In genomic region chr10:100986952-100987684, GRCh38 we compare ENCODE assay signal across 1 cellular context.
A peak's percentile ranks its signal among the peaks of the same experiment; 100 is the strongest.
TF ChIP-seq lines count a peak whose summit lies in the region.

Gene MRPL43 (minus strand): TSS chr10:100987497. CDS start chr10:100987443, 54 bp downstream.
Gene TWNK (plus strand): TSS chr10:100987543. CDS start chr10:100988211, 668 bp downstream.

TF ChIP-seq in HepG2, 621 proteins besides CTCF, POLR2A, EP300 and RAD21 (continued from another document and continues in another):
- TF ChIP-seq, protein P1, sequence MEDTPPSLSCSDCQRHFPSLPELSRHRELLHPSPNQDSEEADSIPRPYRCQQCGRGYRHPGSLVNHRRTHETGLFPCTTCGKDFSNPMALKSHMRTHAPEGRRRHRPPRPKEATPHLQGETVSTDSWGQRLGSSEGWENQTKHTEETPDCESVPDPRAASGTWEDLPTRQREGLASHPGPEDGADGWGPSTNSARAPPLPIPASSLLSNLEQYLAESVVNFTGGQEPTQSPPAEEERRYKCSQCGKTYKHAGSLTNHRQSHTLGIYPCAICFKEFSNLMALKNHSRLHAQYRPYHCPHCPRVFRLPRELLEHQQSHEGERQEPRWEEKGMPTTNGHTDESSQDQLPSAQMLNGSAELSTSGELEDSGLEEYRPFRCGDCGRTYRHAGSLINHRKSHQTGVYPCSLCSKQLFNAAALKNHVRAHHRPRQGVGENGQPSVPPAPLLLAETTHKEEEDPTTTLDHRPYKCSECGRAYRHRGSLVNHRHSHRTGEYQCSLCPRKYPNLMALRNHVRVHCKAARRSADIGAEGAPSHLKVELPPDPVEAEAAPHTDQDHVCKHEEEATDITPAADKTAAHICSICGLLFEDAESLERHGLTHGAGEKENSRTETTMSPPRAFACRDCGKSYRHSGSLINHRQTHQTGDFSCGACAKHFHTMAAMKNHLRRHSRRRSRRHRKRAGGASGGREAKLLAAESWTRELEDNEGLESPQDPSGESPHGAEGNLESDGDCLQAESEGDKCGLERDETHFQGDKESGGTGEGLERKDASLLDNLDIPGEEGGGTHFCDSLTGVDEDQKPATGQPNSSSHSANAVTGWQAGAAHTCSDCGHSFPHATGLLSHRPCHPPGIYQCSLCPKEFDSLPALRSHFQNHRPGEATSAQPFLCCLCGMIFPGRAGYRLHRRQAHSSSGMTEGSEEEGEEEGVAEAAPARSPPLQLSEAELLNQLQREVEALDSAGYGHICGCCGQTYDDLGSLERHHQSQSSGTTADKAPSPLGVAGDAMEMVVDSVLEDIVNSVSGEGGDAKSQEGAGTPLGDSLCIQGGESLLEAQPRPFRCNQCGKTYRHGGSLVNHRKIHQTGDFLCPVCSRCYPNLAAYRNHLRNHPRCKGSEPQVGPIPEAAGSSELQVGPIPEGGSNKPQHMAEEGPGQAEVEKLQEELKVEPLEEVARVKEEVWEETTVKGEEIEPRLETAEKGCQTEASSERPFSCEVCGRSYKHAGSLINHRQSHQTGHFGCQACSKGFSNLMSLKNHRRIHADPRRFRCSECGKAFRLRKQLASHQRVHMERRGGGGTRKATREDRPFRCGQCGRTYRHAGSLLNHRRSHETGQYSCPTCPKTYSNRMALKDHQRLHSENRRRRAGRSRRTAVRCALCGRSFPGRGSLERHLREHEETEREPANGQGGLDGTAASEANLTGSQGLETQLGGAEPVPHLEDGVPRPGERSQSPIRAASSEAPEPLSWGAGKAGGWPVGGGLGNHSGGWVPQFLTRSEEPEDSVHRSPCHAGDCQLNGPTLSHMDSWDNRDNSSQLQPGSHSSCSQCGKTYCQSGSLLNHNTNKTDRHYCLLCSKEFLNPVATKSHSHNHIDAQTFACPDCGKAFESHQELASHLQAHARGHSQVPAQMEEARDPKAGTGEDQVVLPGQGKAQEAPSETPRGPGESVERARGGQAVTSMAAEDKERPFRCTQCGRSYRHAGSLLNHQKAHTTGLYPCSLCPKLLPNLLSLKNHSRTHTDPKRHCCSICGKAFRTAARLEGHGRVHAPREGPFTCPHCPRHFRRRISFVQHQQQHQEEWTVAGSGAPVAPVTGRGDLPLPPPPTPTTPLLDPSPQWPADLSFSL (CRISPR knock-in tag; IDR thresholded peaks at IDR 0.05), result no peak
- TF ChIP-seq NFIC (IDR thresholded peaks at IDR 0.05; ENCODE audit: low read length) (no peak), PRMT3 (CRISPR knock-in tag; IDR thresholded peaks at IDR 0.05; ENCODE audit: borderline replicate concordance, low read depth) (no peak), MTF2 (CRISPR knock-in tag; IDR thresholded peaks at IDR 0.05; ENCODE audit: borderline replicate concordance) (no peak), ZNF235 (CRISPR knock-in tag; IDR thresholded peaks at IDR 0.05; ENCODE audit: borderline replicate concordance) (peak; percentile 51; the same call in 1 of the 2 replicates), MIER2 (CRISPR knock-in tag; IDR thresholded peaks at IDR 0.05) (no peak), TARDBP (CRISPR knock-in tag; IDR thresholded peaks at IDR 0.05) (peak; percentile 72), IKZF1 (IDR thresholded peaks at IDR 0.05) (no peak), MXI1 (IDR thresholded peaks at IDR 0.05; ENCODE audit: borderline replicate concordance, low read depth, low read length) (peak; percentile 98), MAFK (conservative IDR thresholded peaks at IDR 0.05 in 1 of 2, IDR thresholded peaks at IDR 0.05 in 1 of 2; ENCODE audit: low read length in 2 of 2) (no peak), ETV5 (CRISPR knock-in tag; IDR thresholded peaks at IDR 0.05; ENCODE audit: borderline replicate concordance) (peak; percentile 61), ZNF329 (CRISPR knock-in tag; IDR thresholded peaks at IDR 0.05; ENCODE audit: low read depth) (0 out of 2 replicates have a peak, but pooled peaks have one; percentile 30), ZNF530 (CRISPR knock-in tag; IDR thresholded peaks at IDR 0.05; ENCODE audit: low read depth) (no peak), RELA (CRISPR knock-in tag; IDR thresholded peaks at IDR 0.05) (no peak), CREM (IDR thresholded peaks at IDR 0.05) (peak; percentile 70), CREM (CRISPR knock-in tag; IDR thresholded peaks at IDR 0.05) (no peak), DRAP1 (CRISPR knock-in tag; IDR thresholded peaks at IDR 0.05) (peak; percentile 67; the same call in 1 of the 2 replicates), ISX (CRISPR knock-in tag; conservative IDR thresholded peaks at IDR 0.05) (0 out of 2 replicates have a peak, but pooled peaks have one; percentile 47), SAFB2 (CRISPR knock-in tag; IDR thresholded peaks at IDR 0.05; ENCODE audit: borderline replicate concordance, low read depth) (peak; percentile 66), ERF (CRISPR knock-in tag; IDR thresholded peaks at IDR 0.05) (peak; percentile 42), REST (IDR thresholded peaks at IDR 0.05; ENCODE audit: borderline replicate concordance in 1 of 2, low read depth in 1 of 2, low read length in 2 of 2) (peak in 1 of 2 experiments; percentile 33; a peak in 1 of 4 replicates), LCORL (IDR thresholded peaks at IDR 0.05) (no peak), LCORL (CRISPR knock-in tag; IDR thresholded peaks at IDR 0.05) (0 out of 2 replicates have a peak, but pooled peaks have one; percentile 18), TBX3 (IDR thresholded peaks at IDR 0.05; ENCODE audit: borderline replicate concordance) (no peak), ZNF232 (CRISPR knock-in tag; IDR thresholded peaks at IDR 0.05; ENCODE audit: borderline replicate concordance) (0 out of 2 replicates have a peak, but pooled peaks have one; percentile 22), ARNT2 (CRISPR knock-in tag; IDR thresholded peaks at IDR 0.05; ENCODE audit: low read depth) (peak; percentile 70; the same call in 1 of the 2 replicates), ZNF543 (CRISPR knock-in tag; IDR thresholded peaks at IDR 0.05) (peak; percentile 49; the same call in 1 of the 2 replicates), TOPORS (CRISPR knock-in tag; IDR thresholded peaks at IDR 0.05) (peak; percentile 92), ZNF772 (CRISPR knock-in tag; IDR thresholded peaks at IDR 0.05) (peak; percentile 67; the same call in 1 of the 2 replicates), NONO (IDR thresholded peaks at IDR 0.05) (no peak), NONO (CRISPR knock-in tag; conservative IDR thresholded peaks at IDR 0.05) (peak; percentile 88), CHD4 (IDR thresholded peaks at IDR 0.05; ENCODE audit: borderline replicate concordance, low read length) (no peak), PRDM4 (CRISPR knock-in tag; IDR thresholded peaks at IDR 0.05; ENCODE audit: borderline replicate concordance) (no peak), KDM2A (CRISPR knock-in tag; IDR thresholded peaks at IDR 0.05; ENCODE audit: borderline replicate concordance, low read depth) (peak; percentile 98), ZNF747 (CRISPR knock-in tag; IDR thresholded peaks at IDR 0.05; ENCODE audit: borderline replicate concordance) (peak; percentile 54; the same call in 1 of the 2 replicates), SMYD3 (CRISPR knock-in tag; IDR thresholded peaks at IDR 0.05) (peak; percentile 92), MAZ (IDR thresholded peaks at IDR 0.05; ENCODE audit: borderline replicate concordance, low read depth, low read length) (no peak), MAZ (CRISPR knock-in tag; IDR thresholded peaks at IDR 0.05; ENCODE audit: low read depth) (peak; percentile 58; the same call in 1 of the 2 replicates), SMAD9 (CRISPR knock-in tag; IDR thresholded peaks at IDR 0.05) (0 out of 2 replicates have a peak, but pooled peaks have one; percentile 89), HCFC1 (IDR thresholded peaks at IDR 0.05; ENCODE audit: low read depth, low read length) (peak; percentile 59), HBP1 (CRISPR knock-in tag; IDR thresholded peaks at IDR 0.05; ENCODE audit: low read depth) (peak; percentile 25; the same call in 1 of the 2 replicates), ZSCAN31 (CRISPR knock-in tag; IDR thresholded peaks at IDR 0.05; ENCODE audit: low read depth) (0 out of 2 replicates have a peak, but pooled peaks have one; percentile 46), RXRB (CRISPR knock-in tag; IDR thresholded peaks at IDR 0.05; ENCODE audit: borderline replicate concordance) (0 out of 2 replicates have a peak, but pooled peaks have one; percentile 1), ZNF124 (CRISPR knock-in tag; IDR thresholded peaks at IDR 0.05) (0 out of 2 replicates have a peak, but pooled peaks have one; percentile 38), ATF7 (IDR thresholded peaks at IDR 0.05) (no peak), ATF7 (CRISPR knock-in tag; IDR thresholded peaks at IDR 0.05) (peak; percentile 15; the same call in 1 of the 2 replicates), FUBP1 (CRISPR knock-in tag; IDR thresholded peaks at IDR 0.05; ENCODE audit: borderline replicate concordance) (0 out of 2 replicates have a peak, but pooled peaks have one; percentile 55)
- TF ChIP-seq, protein P2, sequence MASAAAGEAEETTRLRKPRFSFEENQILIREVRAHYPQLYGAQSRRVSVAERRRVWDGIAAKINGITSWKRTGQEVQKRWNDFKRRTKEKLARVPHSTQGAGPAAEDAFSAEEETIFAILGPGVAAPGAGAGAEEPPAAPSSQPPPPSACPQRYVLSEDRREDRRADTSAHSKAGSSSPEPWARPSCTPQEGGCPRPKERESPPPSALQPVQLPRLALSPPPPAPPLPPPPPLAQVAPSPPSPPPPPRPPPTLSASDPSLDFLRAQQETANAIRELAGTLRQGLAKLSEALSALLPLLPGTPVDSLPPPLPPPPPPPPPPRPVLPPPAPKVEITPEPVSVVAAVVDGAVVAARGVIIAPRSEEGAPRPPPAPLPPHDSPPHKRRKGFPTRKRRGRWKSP (CRISPR knock-in tag; IDR thresholded peaks at IDR 0.05), result no peak
